Comparison of ENCODE assay signal across 1 cellular context in genomic region chrX:124764354-124764753, GRCh38.
TF ChIP-seq lines count a peak whose summit lies in the region.

No MANE protein-coding gene starts in this region.

TF ChIP-seq in K562, 482 proteins besides CTCF, POLR2A, EP300 and RAD21 (continued from another document and continues in another):
- TF ChIP-seq ZNF318 (IDR thresholded peaks at IDR 0.05; ENCODE audit: borderline replicate concordance in 1 of 2, low read depth in 1 of 2), result no peak
- TF ChIP-seq GATA2 (CRISPR knock-in tag; IDR thresholded peaks at IDR 0.05), result peak; percentile 74
- TF ChIP-seq FOXM1 (IDR thresholded peaks at IDR 0.05; ENCODE audit: low read depth), result 0 out of 2 replicates have a peak, but pooled peaks have one; percentile 17
- no peak for TF ChIP-seq FOXM1 (CRISPR knock-in tag; IDR thresholded peaks at IDR 0.05; ENCODE audit: low read depth)
- no peak for TF ChIP-seq CHD7 (IDR thresholded peaks at IDR 0.05; ENCODE audit: low read depth, low read length)
- TF ChIP-seq ZNF274 (IDR thresholded peaks at IDR 0.05; ENCODE audit: borderline replicate concordance, low read depth, low read length), result no peak
- TF ChIP-seq KAT8 (IDR thresholded peaks at IDR 0.05; ENCODE audit: low read depth), result no peak
- TF ChIP-seq ZNF239 (CRISPR knock-in tag; IDR thresholded peaks at IDR 0.05), result no peak
- TF ChIP-seq OTX1 (CRISPR knock-in tag; IDR thresholded peaks at IDR 0.05), result no peak
- no peak for TF ChIP-seq SNAPC5 (CRISPR knock-in tag; IDR thresholded peaks at IDR 0.05)
- TF ChIP-seq XRCC3 (IDR thresholded peaks at IDR 0.05), result no peak
- no peak for TF ChIP-seq ZNF224 (CRISPR knock-in tag; IDR thresholded peaks at IDR 0.05)
- TF ChIP-seq TSC22D4 (tag; IDR thresholded peaks at IDR 0.05), result no peak
- no peak for TF ChIP-seq ZBTB9 (CRISPR knock-in tag; IDR thresholded peaks at IDR 0.05)
- TF ChIP-seq MAFG (tag; conservative IDR thresholded peaks at IDR 0.05), result no peak
- peak; percentile 49 for TF ChIP-seq NEUROD1 (IDR thresholded peaks at IDR 0.05; ENCODE audit: borderline replicate concordance, low read depth, low read length, partially characterized antibody)
- TF ChIP-seq EP400 (IDR thresholded peaks at IDR 0.05), result no peak
- no peak for TF ChIP-seq RBM17 (IDR thresholded peaks at IDR 0.05; ENCODE audit: borderline replicate concordance, low read depth, low read length)
- TF ChIP-seq RBM34 (IDR thresholded peaks at IDR 0.05; ENCODE audit: borderline replicate concordance, insufficient read depth, low read length), result no peak
- TF ChIP-seq MITF (IDR thresholded peaks at IDR 0.05), result no peak
- no peak for TF ChIP-seq XRCC5 (IDR thresholded peaks at IDR 0.05; ENCODE audit: low read depth, low read length)
- TF ChIP-seq ZNF395 (CRISPR knock-in tag; IDR thresholded peaks at IDR 0.05), result no peak
- TF ChIP-seq RBM15 (IDR thresholded peaks at IDR 0.05; ENCODE audit: insufficient read depth, low read length), result no peak
- no peak for TF ChIP-seq PTRF (tag; IDR thresholded peaks at IDR 0.05)
- TF ChIP-seq ZBTB49 (CRISPR knock-in tag; IDR thresholded peaks at IDR 0.05; ENCODE audit: borderline replicate concordance), result no peak
- TF ChIP-seq FOXK2 (conservative IDR thresholded peaks at IDR 0.05 in 1 of 2, IDR thresholded peaks at IDR 0.05 in 1 of 2; ENCODE audit: low read depth in 2 of 2), result 0 out of 4 replicates have a peak, but pooled peaks of 1 of the 2 experiments have one; percentile 22
